In the genomic region with DNA sequence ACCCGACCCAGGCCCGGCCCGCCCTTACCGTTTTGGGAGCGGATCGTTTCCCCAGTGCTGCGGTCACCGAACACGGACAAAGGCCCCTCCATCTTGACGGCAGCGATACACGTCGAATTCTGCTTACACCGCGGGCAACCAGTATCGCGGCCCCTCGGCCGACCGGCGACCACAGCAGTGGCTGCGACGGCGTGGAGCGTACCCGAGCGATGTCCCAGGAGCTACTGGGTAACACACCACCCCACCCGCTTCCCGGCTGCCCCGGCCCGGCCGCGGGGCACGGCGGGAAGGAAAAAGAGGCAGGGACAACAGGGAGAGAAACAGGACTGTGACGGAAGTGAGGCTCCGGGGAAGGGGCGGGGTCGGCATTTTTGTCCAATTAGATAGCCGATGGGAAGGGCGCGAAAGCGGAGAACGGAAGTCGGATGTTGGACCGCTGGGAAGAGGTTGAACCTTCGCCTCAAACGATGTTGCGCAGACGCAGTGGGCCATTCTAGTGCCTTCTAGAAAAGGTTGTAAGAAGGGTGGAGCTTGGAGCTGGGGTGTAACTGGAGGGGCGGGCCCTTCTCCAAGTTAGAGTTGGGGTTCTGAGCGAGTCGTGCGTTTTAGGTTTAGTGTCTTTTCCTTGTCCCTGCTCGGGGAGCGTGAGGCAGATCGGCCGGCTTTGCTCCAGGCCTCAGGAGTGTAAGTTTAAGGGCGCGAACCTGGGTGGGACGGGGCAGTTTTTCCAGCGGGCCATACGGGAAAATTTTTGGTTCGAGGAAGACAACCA, we compare ENCODE assay signal across 8 cellular contexts. TPM values are rescaled to one million over a fixed set of nuclear protein-coding genes. Genes with fewer than 3 reads are reported as not detected.
DNase-seq lines count a peak whose midpoint lies in the region; ATAC-seq, FAIRE-seq and TF ChIP-seq lines count a peak whose summit lies in the region.

Gene TCP1 (minus strand): TSS at position 226 of the 772 bp plus-strand sequence. CDS start 134 bp downstream, at position 92.

- TF ChIP-seq CTCF in GM12875 (IDR thresholded peaks at IDR 0.05; ENCODE audit: borderline replicate concordance, insufficient read depth, low read depth, low read length) (no peak), pancreas (IDR thresholded peaks at IDR 0.05) (no peak), tibial artery (IDR thresholded peaks at IDR 0.05) (no peak)

- peak; percentile 96 for FAIRE-seq in pancreas (lab: Jason Lieb, UNC)

- H3K4me1 ChIP-seq in adipocyte (ENCODE audit: control insufficient read depth, insufficient read depth, low read length): peaks cover 44% of the 10 kb centered on the region
- peaks cover 20 to 40% (median 33%) of the 10 kb centered on the region in 3 donors for H3K4me1 ChIP-seq in pancreas
- H3K4me1 ChIP-seq in tibial artery: peaks cover 0 to 72% (median 47%) of the 10 kb centered on the region in 4 donors

- H3K9me3 ChIP-seq in adipocyte (ENCODE audit: control insufficient read depth, low read length) (no peaks in the 10 kb centered on the region), pancreas (no peaks in the 10 kb centered on the region), tibial artery (no peaks in the 10 kb centered on the region)

- H3K36me3 ChIP-seq in adipocyte (ENCODE audit: control insufficient read depth, insufficient read depth, low read length, severe bottlenecking): peaks cover 50% of the 10 kb centered on the region
- peaks cover 0 to 13% (median 9%) of the 10 kb centered on the region in 3 donors for H3K36me3 ChIP-seq in pancreas
- peaks cover 29 to 48% (median 33%) of the 10 kb centered on the region in 3 donors for H3K36me3 ChIP-seq in tibial artery

- peak within 1 kb of the TSS; percentile 96 for H3K9ac ChIP-seq in adipocyte (ENCODE audit: low read length)

- no peaks in the 10 kb centered on the region for H3K27me3 ChIP-seq in adipocyte (replicated peaks; ENCODE audit: control insufficient read depth, insufficient read depth, low read length)
- no peaks in the 10 kb centered on the region for H3K27me3 ChIP-seq in pancreas
- H3K27me3 ChIP-seq in tibial artery: no peaks in the 10 kb centered on the region

- peak; percentile 83 for ATAC-seq in HG02798 (IDR thresholded peaks at IDR 0.05; ENCODE audit: poor library complexity, unreplicated experiment)
- ATAC-seq in Right ventricle myocardium superior (ENCODE audit: poor library complexity): peak; percentile 95
- ATAC-seq in pancreas: peak; percentile 83 to 93 (median 88)

- intact Hi-C loops in Right ventricle myocardium superior (cut with DNase I): loop anchor here (2.0 kb wide), 1 partner anchor 97 kb away; the partner anchor contains the start of gene SOD2
- intact Hi-C loops in pancreas (cut with DNase I): loop anchor here in 1 of 3 donors (10.0 kb wide), 1 partner anchor 55 kb away; no protein-coding TSS in a partner anchor
- intact Hi-C loops in tibial artery (cut with DNase I; ENCODE audit: low total_unique reads): loop anchor here (2.0 to 5.0 kb wide), 4 partner anchors 43 to 178 kb away; partner anchors contain the start of genes IGF2R, SOD2 and WTAP

- 0% methylated on average over 59 to 64 of the region's 64 CpGs for WGBS in pancreas, 2 donors

- H3K4me3 ChIP-seq in GM12875 (ENCODE audit: low read depth, low read length) (peak within 1 kb of the TSS; percentile 67), adipocyte (ENCODE audit: low read length) (peak within 1 kb of the TSS; percentile 95), pancreas (peak within 1 kb of the TSS; percentile 94 to 100 (median 96)), tibial artery (peak within 1 kb of the TSS; percentile 80 to 92)

- H3K27ac ChIP-seq in pancreas (peak within 1 kb of the TSS; percentile 78 to 100 (median 92)), tibial artery (peak within 1 kb of the TSS; percentile 96 to 98)

- DNase-seq in NCI-H1436 (lab: John Stamatoyannopoulos, UW) (peak; percentile 99), T follicular helper cell (ENCODE audit: low read depth) (peak; percentile 99), adipocyte (ENCODE audit: low read depth) (peak; percentile 100), Right ventricle myocardium superior (peak; percentile 100), pancreas (peak; percentile 97 to 99 (median 99)), tibial artery (peak; percentile 100)

RNA-seq across cellular contexts. Expression of gene TCP1, which starts in this region (rescaled TPM):
- total RNA-seq in Right ventricle myocardium superior (159 TPM), pancreas (10 to 100 TPM; 60.6 to 85.1 (median 75.2) TPM)
- 10 to 100 TPM; 43.7 to 91.7 TPM for polyA plus RNA-seq in pancreas

Comparison
In these comparisons a context has a peak if more than half of its experiments do, and no peak if none do; other contexts are left out.
1. Peak in every context shown above with its lines: DNase-seq, ATAC-seq, H3K4me3 ChIP-seq and H3K27ac ChIP-seq.